1 cellular context compared by ENCODE assay signal in the genomic region with DNA sequence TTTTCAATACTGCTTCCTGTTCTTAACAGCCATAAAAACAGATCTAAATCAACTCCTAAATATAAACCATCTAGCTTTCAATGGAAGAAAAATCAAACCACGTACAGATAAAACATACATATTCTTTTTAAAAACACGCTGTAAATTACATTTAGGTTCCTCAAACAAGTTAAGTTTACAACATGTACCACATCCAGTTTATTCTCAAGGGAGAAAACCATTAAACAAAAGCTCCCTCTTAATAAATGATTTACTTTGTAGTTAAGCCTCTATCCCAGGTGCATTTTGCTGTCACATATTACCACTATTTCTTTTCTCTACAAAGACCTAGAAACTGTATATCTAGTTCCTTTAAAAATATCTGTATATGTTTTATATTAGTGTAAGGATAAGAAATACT.
TF ChIP-seq lines count a peak whose summit lies in the region.

No MANE protein-coding gene starts in this region.

TF ChIP-seq in GM12891, 5 proteins besides CTCF, POLR2A, EP300 and RAD21:
- TF ChIP-seq SPI1 (IDR thresholded peaks at IDR 0.05; ENCODE audit: low read depth, low read length) = no peak
- no peak for TF ChIP-seq POU2F2 (IDR thresholded peaks at IDR 0.05; ENCODE audit: low read depth, low read length)
- no peak for TF ChIP-seq POLR2AphosphoS5 (IDR thresholded peaks at IDR 0.05; ENCODE audit: low read depth, low read length)
- no peak for TF ChIP-seq PAX5 (IDR thresholded peaks at IDR 0.05; ENCODE audit: insufficient read depth, low read length, severe bottlenecking)
- no peak for TF ChIP-seq TAF1 (IDR thresholded peaks at IDR 0.05; ENCODE audit: low read depth, low read length)
